In the genomic region with DNA sequence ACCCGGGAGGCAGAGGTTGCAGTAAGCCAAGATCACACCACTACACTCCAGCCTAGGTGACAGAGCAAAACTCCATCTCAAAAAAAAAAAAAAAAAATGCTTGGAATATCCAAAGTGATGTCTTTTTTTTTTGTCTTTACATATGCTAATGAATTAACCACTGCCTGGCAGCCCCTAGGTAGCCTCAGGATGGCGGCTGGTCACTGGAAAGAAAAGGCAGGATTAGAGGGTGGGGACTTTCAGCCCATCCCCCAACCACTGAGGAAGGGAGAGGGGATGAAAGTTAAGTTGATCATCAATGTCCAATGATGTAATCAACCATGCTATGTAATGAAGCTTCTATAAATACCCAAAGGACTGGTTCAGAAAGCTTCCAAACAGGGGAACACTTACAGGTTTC, we compare ENCODE assay signal across 28 cellular contexts.
"Had no signal": no experiment of that assay in that cellular context is flagged by ENCODE, and none has a peak within 500 bp of the region (broad histone marks: within the 10 kb centered on the region; RNA-seq: fewer than 3 reads in every experiment).

No MANE protein-coding gene starts in this region.

- H3K27me3 ChIP-seq: breast epithelium, colonic mucosa, Peyer's patch, SJCRH30 had no signal

- ATAC-seq: activated CD4-positive, CD25-positive, alpha-beta regulatory T cell treated with anti-CD3 and anti-CD28 coated beads, Interleukin-2, amount 50 U/mL, for 24 hours; activated CD8-positive, alpha-beta memory T cell treated with anti-CD3 and anti-CD28 coated beads, Interleukin-2, amount 10 ng/mL, durations not matched to agents 7 days and 5 days had no signal

- H3K9me3 ChIP-seq: breast epithelium, colonic mucosa, Peyer's patch, SJCRH30, SK-N-SH had no signal

- H3K27me3 Mint-ChIP-seq: activated CD8-positive, alpha-beta memory T cell treated with anti-CD3 and anti-CD28 coated beads, Interleukin-2, amount 10 ng/mL, durations not matched to agents 7 days and 5 days; activated naive CD8-positive, alpha-beta T cell treated with anti-CD3 and anti-CD28 coated beads for 36 hours; activated T-cell treated with anti-CD3 and anti-CD28 coated beads, Interleukin-2, amount 50 U/mL, for 24 hours had no signal

- DNase-seq: activated CD4-positive, alpha-beta T cell treated with anti-CD3 and anti-CD28 coated beads for 4 hours; activated CD4-positive, alpha-beta T cell treated with anti-CD3 and anti-CD28 coated beads, Interleukin-2, amount 50 U/mL, for 4 hours; activated CD8-positive, alpha-beta memory T cell treated with anti-CD3 and anti-CD28 coated beads, Interleukin-2, amount 10 ng/mL, durations not matched to agents 7 days and 5 days; activated effector memory CD4-positive, alpha-beta T cell treated with anti-CD3 and anti-CD28 coated beads, Interleukin-2, amount 50 U/mL, for 16 hours; activated naive CD4-positive, alpha-beta T cell treated with Interleukin-2 at 50 U/mL for 16 hours; activated naive CD8-positive, alpha-beta T cell treated with anti-CD3 and anti-CD28 coated beads for 36 hours; activated T-cell treated with anti-CD3 and anti-CD28 coated beads, Interleukin-2, amount 50 U/mL, for 24 hours; aorta; caudate nucleus; colonic mucosa; NCI-H1092; NCI-H1417; NCI-H1694; NCI-H2029 treated with DMSO at 0.1 percent for 48 hours; NCI-H345; NCI-H510A; NCI-H526 treated with DMSO at 0.1 percent for 48 hours; NK-92 treated with Interleukin-12 subunit alpha and Interleukin-12 subunit beta, amount 100 ng/mL, for 24 hours; Peyer's patch; Right ventricle myocardium superior; SJCRH30; SK-N-SH; T-helper 1 cell had no signal

- H3K4me2 ChIP-seq: SK-N-SH had no signal

- H3K4me1 ChIP-seq: breast epithelium, colonic mucosa, Peyer's patch had no signal

- H3K4me3 Mint-ChIP-seq: activated CD8-positive, alpha-beta memory T cell treated with anti-CD3 and anti-CD28 coated beads, Interleukin-2, amount 10 ng/mL, durations not matched to agents 7 days and 5 days; activated naive CD8-positive, alpha-beta T cell treated with anti-CD3 and anti-CD28 coated beads for 36 hours; activated T-cell treated with anti-CD3 and anti-CD28 coated beads, Interleukin-2, amount 50 U/mL, for 24 hours; activated T-helper 1 cell treated with anti-CD3 and anti-CD28 coated beads, Interleukin-12 subunit alpha, Interleukin-12 subunit beta, Interleukin-2, Interleukin-4 antibody, amounts not matched to agents 30 ng/mL and 10 ng/mL and 1 ng/mL, durations not matched to agents 14 hours and 24 hours and 36 hours had no signal

- H3K27ac ChIP-seq: breast epithelium, colonic mucosa, Peyer's patch, RWPE1, SJCRH30, VCaP had no signal

- H3K9ac ChIP-seq: SK-N-SH had no signal

- H3K9me3 Mint-ChIP-seq: activated naive CD8-positive, alpha-beta T cell treated with anti-CD3 and anti-CD28 coated beads for 36 hours; activated T-cell treated with anti-CD3 and anti-CD28 coated beads, Interleukin-2, amount 50 U/mL, for 24 hours; activated T-helper 1 cell treated with anti-CD3 and anti-CD28 coated beads, Interleukin-12 subunit alpha, Interleukin-12 subunit beta, Interleukin-2, Interleukin-4 antibody, amounts not matched to agents 30 ng/mL and 10 ng/mL and 1 ng/mL, durations not matched to agents 14 hours and 24 hours and 36 hours had no signal

- H3K27ac Mint-ChIP-seq: activated CD8-positive, alpha-beta memory T cell treated with anti-CD3 and anti-CD28 coated beads, Interleukin-2, amount 10 ng/mL, durations not matched to agents 7 days and 5 days; activated naive CD8-positive, alpha-beta T cell treated with anti-CD3 and anti-CD28 coated beads for 36 hours; activated T-cell treated with anti-CD3 and anti-CD28 coated beads, Interleukin-2, amount 50 U/mL, for 24 hours; activated T-helper 1 cell treated with anti-CD3 and anti-CD28 coated beads, Interleukin-12 subunit alpha, Interleukin-12 subunit beta, Interleukin-2, Interleukin-4 antibody, amounts not matched to agents 30 ng/mL and 10 ng/mL and 1 ng/mL, durations not matched to agents 14 hours and 24 hours and 36 hours had no signal
